In the genomic region with DNA sequence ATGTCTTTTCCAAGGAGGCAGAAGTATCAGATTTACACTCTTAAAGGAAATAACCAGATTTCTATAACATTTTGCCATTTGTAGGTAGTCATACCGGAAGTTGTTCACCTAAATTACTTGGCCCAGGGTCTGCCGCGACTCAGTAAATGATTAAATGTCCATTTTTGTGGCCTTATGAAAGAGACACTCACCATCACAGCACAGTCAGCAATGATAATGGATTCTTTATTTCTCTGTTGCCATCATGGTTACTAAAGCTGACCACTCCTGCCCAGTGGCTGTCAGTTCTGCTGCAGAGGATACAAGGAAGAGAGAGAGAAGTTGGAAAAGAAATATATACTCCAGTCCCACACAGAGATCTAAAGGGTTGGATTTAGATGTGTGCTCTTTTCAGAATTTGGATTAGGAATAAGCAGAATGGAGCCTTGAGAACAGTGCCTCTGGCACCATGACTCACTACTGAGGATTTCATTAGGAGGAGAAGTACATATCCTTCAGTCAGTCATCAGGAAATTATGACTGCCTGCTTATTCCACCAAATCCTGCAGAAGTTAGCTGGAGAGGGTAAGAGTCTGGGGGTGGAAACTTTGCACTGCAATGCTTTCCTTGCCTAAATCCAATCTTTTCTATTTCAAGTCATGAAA, we compare ENCODE assay signal across 14 cellular contexts.
DNase-seq lines count a peak whose midpoint lies in the region; ATAC-seq, FAIRE-seq and TF ChIP-seq lines count a peak whose summit lies in the region.
"Had no signal": no experiment of that assay in that cellular context is flagged by ENCODE, and none has a peak within 500 bp of the region (broad histone marks: within the 10 kb centered on the region; RNA-seq: fewer than 3 reads in every experiment).

No MANE protein-coding gene starts in this region.

- peak; percentile 80 for DNase-seq in EL
- peak; percentile 43 for DNase-seq in RCC 7860 (ENCODE audit: low spot score)
- peak; percentile 54 for DNase-seq in epithelial cell of proximal tubule (ENCODE audit: low read depth)
- peak; percentile 26 for DNase-seq in non-pigmented ciliary epithelial cell (ENCODE audit: low read depth)
- DNase-seq in HT-29 (ENCODE audit: low spot score), result no peak
- no peak for DNase-seq in NCI-H187 (lab: John Stamatoyannopoulos, UW)
- no peak for DNase-seq in NCI-H82 treated with DMSO at 0.1 percent for 48 hours (lab: John Stamatoyannopoulos, UW; ENCODE audit: unreplicated experiment)
- DNase-seq: activated CD8-positive, alpha-beta memory T cell treated with anti-CD3 and anti-CD28 coated beads for 24 hours; activated gamma-delta T cell treated with Interleukin-2 at 50 U/mL for 16 hours; gastrocnemius medialis; left colon; NCI-H2227 treated with DMSO at 0.1 percent for 48 hours; T-helper 2 cell had no signal

- H3K4me3 ChIP-seq in epithelial cell of proximal tubule (ENCODE audit: low read depth, low read length), result no peak overlapping the region
- H3K4me3 ChIP-seq: gastrocnemius medialis had no signal

- ATAC-seq in GM19395 (IDR thresholded peaks at IDR 0.05; ENCODE audit: unreplicated experiment), result no peak
- ATAC-seq: gastrocnemius medialis, left colon had no signal

- peak; percentile 62 for FAIRE-seq in RCC 7860 (lab: Jason Lieb, UNC)

- TF ChIP-seq CTCF in epithelial cell of proximal tubule (conservative IDR thresholded peaks at IDR 0.05; ENCODE audit: low read depth, low read length), result no peak

Comparison
In these comparisons a context has a peak if more than half of its experiments do, and no peak if none do; other contexts are left out.
1. DNase-seq: peak in EL (single experiment), RCC 7860 (single experiment), epithelial cell of proximal tubule (single experiment) and non-pigmented ciliary epithelial cell (single experiment); none in HT-29 (single experiment), NCI-H187 (0 of 2) and NCI-H82 treated with DMSO at 0.1 percent for 48 hours (single experiment).